Comparison of ENCODE assay signal across 21 cellular contexts in the genomic region with DNA sequence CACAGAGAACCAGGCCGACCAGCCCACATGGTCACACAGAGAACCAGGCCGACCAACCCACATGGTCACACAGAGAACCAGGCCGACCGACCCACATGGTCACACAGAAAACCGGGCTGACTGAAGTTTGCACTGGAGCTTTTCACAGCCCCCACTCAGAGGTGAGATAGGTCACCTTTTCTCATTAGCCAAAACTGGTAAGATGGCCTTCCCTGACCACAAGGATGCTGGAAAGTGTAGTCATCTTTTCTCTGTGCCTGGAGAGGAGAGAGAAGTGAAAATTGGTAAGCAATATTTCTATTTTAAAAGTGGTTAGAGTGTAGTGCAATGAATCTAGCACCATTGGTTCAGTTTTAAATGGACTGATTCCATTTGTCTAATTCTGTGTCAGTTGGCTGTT.
DNase-seq lines count a peak whose midpoint lies in the region; ATAC-seq and TF ChIP-seq lines count a peak whose summit lies in the region.
"Had no signal": no experiment of that assay in that cellular context is flagged by ENCODE, and none has a peak within 500 bp of the region (broad histone marks: within the 10 kb centered on the region; RNA-seq: fewer than 3 reads in every experiment).

No MANE protein-coding gene starts in this region.

- no TSS peak for BruUV-seq in Panc1 (replicated peaks; lab: Mats Ljungman, UMichigan)

- H3K4me1 ChIP-seq in Panc1 (ENCODE audit: control insufficient read depth, insufficient read depth, low read length): peaks cover 38% of the 10 kb centered on the region
- H3K4me1 ChIP-seq in lung (ENCODE audit: control insufficient read depth in 2 of 2, insufficient read depth in 2 of 2, low read length in 2 of 2): peaks cover 0 to 10% of the 10 kb centered on the region in 2 donors

- no peak for ATAC-seq in Panc1
- ATAC-seq in lung (ENCODE audit: insufficient read depth, low FRiP score): no peak
- no peak for ATAC-seq in omental fat pad (ENCODE audit: low FRiP score)
- ATAC-seq in HG02840 (IDR thresholded peaks at IDR 0.05; ENCODE audit: low FRiP score, unreplicated experiment): no peak
- ATAC-seq: HCT116 had no signal

- no peak for DNase-seq in AG04450 (ENCODE audit: low read depth, low spot score)
- no peak for DNase-seq in Panc1 (ENCODE audit: low read depth, low spot score)
- no peak for DNase-seq in lung (ENCODE audit: low spot score)
- DNase-seq in SHP77 (lab: John Stamatoyannopoulos, UW): no peak
- no peak for DNase-seq in nucleus accumbens (lab: John Stamatoyannopoulos, UW)
- DNase-seq in omental fat pad (ENCODE audit: low spot score): no peak
- DNase-seq: ACHN, AML-193, DMS 273 treated with DMSO at 0.1 percent for 48 hours, DND-41, GM23248, MG63, NCI-H1048, NCI-H1436, NCI-H1930, NCI-H345, NCI-H524 treated with DMSO at 0.1 percent for 48 hours, SK-N-SH had no signal

- H3K27ac ChIP-seq in AG04450 (ENCODE audit: low read depth, low read length): peak overlapping the region; percentile 23
- H3K27ac ChIP-seq in C4-2B: peak overlapping the region; percentile 78
- peak overlapping the region; percentile 17; the same call in 1 of the 2 replicates for H3K27ac ChIP-seq in Panc1 (ENCODE audit: low read length)
- peak overlapping the region; percentile 45 to 69 for H3K27ac ChIP-seq in lung (ENCODE audit: low read depth in 1 of 2, low read length in 1 of 2)
- H3K27ac ChIP-seq: GM23248 had no signal

- TF ChIP-seq CTCF in AG04450 (IDR thresholded peaks at IDR 0.05; ENCODE audit: low read depth, low read length): no peak
- TF ChIP-seq CTCF in C4-2B (conservative IDR thresholded peaks at IDR 0.05): no peak
- TF ChIP-seq CTCF in Panc1 (IDR thresholded peaks at IDR 0.05): no peak
- TF ChIP-seq CTCF in lung (IDR thresholded peaks at IDR 0.05; ENCODE audit: control extremely low read depth, extremely low read depth): no peak
- TF ChIP-seq CTCF in omental fat pad (IDR thresholded peaks at IDR 0.05): no peak

- H3K36me3 ChIP-seq in Panc1 (ENCODE audit: control insufficient read depth, insufficient read depth, low read length) (no peaks in the 10 kb centered on the region), lung (ENCODE audit: control insufficient read depth in 2 of 2, insufficient read depth in 2 of 2, low read length in 2 of 2) (peaks cover 0 to 2% of the 10 kb centered on the region in 2 donors)
- H3K36me3 ChIP-seq: MG63 had no signal

- H3K9me3 ChIP-seq in AG04450 (ENCODE audit: control insufficient read depth, insufficient read depth, low read length): 0 out of 2 replicates have a peak, but pooled peaks cover 3% of the 10 kb centered on the region
- H3K9me3 ChIP-seq in Panc1 (ENCODE audit: control insufficient read depth, insufficient read depth, low read depth, low read length): no peaks in the 10 kb centered on the region
- H3K9me3 ChIP-seq in lung (ENCODE audit: control insufficient read depth in 2 of 2, insufficient read depth in 1 of 2, low read length in 1 of 2): no peaks in the 10 kb centered on the region
- H3K9me3 ChIP-seq: MG63, SK-N-SH had no signal

- 94 to 96% methylated on average over 5 of the region's 5 CpGs for WGBS in lung, 2 donors

- H3K27me3 ChIP-seq in AG04450 (ENCODE audit: control insufficient read depth, insufficient read depth, low read length) (no peaks in the 10 kb centered on the region), Panc1 (ENCODE audit: control insufficient read depth, insufficient read depth, low read length) (no peaks in the 10 kb centered on the region), lung (ENCODE audit: control insufficient read depth, insufficient read depth) (no peaks in the 10 kb centered on the region)
- H3K27me3 ChIP-seq: MG63 had no signal

- H3K4me3 ChIP-seq in AG04450 (ENCODE audit: low read depth, low read length) (no peak overlapping the region), Panc1 (ENCODE audit: low read depth in 2 of 2, low read length in 2 of 2) (no peak overlapping the region), lung (no peak overlapping the region)
- H3K4me3 ChIP-seq: GM23248, MG63 had no signal

- intact Hi-C loops in Panc1 (cut with micrococcal nuclease; ENCODE audit: unreplicated experiment): no loop called here

- POLR2A ChIA-PET in AG04450 (lab: Yijun Ruan, JAX) (no interaction called here), Panc1 (lab: Charles Lee) (no interaction called here)

- CTCF ChIA-PET in AG04450 (lab: Charles Lee): no interaction called here
- CTCF ChIA-PET in Panc1 (lab: Charles Lee): no interaction called here

- in situ Hi-C loops in Panc1 (cut with HindIII; ENCODE audit: low pct_unique_long_range_greater_than_20kb, low sequenced_read_pairs): no loop called here

Comparison
In these comparisons a context has a peak if more than half of its experiments do, and no peak if none do; other contexts are left out.
1. H3K27ac ChIP-seq: peak in every context shown above with its lines; median percentile 78 in C4-2B; 57 in lung; 23 in AG04450; 17 in Panc1.